ENCODE assay signal across 21 cellular contexts in genomic region chr5:136056771-136057335, GRCh38. TPM values are rescaled to one million over a fixed set of nuclear protein-coding genes. Genes with fewer than 3 reads are reported as not detected.
A peak's percentile ranks its signal among the peaks of the same experiment; 100 is the strongest.
DNase-seq lines count a peak whose midpoint lies in the region; ATAC-seq, FAIRE-seq and TF ChIP-seq lines count a peak whose summit lies in the region.
"Had no signal": no experiment of that assay in that cellular context is flagged by ENCODE, and none has a peak within 500 bp of the region (broad histone marks: within the 10 kb centered on the region; RNA-seq: fewer than 3 reads in every experiment).

No MANE protein-coding gene starts in this region.

- DNase-seq in AG04450 (ENCODE audit: low read depth, low spot score): no peak
- DNase-seq in RWPE1 (ENCODE audit: low spot score): no peak
- DNase-seq in HepG2 (ENCODE audit: low spot score): no peak
- DNase-seq in sigmoid colon: no peak
- DNase-seq in cerebellar nuclear complex (lab: John Stamatoyannopoulos, UW): no peak
- no peak for DNase-seq in endodermal cell
- no peak for DNase-seq in sciatic nerve (ENCODE audit: low spot score)
- DNase-seq: activated gamma-delta T cell treated with Interleukin-2 at 50 U/mL for 16 hours; anterior cingulate cortex; left colon; NCI-H2081; NCI-H526; PC-9; stimulated activated CD4-positive, alpha-beta T cell treated with anti-CD3 and anti-CD28 coated beads, Interleukin-4, amount 100 ng/mL, for 24 hours had no signal

- no peak for TF ChIP-seq EP300 in HepG2 (IDR thresholded peaks at IDR 0.05; ENCODE audit: low read depth in 2 of 2, low read length in 2 of 2)
- TF ChIP-seq EP300 in HepG2 (CRISPR knock-in tag; IDR thresholded peaks at IDR 0.05; ENCODE audit: borderline replicate concordance): no peak
- no peak for TF ChIP-seq EP300 in sigmoid colon (IDR thresholded peaks at IDR 0.05)

- H3K27me3 Mint-ChIP-seq in endodermal cell (ENCODE audit: insufficient read depth): peaks cover 3% of the 10 kb centered on the region

- H4K20me1 ChIP-seq in HepG2 (ENCODE audit: insufficient read depth, low read length): no peaks in the 10 kb centered on the region

- H3K36me3 ChIP-seq in HepG2 (replicated peaks in 1 of 2; ENCODE audit: control insufficient read depth in 1 of 2, insufficient read depth in 2 of 2, low read length in 2 of 2): peaks cover 30 to 55% of the 10 kb centered on the region in 2 experiments
- peaks cover 0 to 22% (median 6%) of the 10 kb centered on the region in 4 donors for H3K36me3 ChIP-seq in sigmoid colon
- H3K36me3 ChIP-seq in endodermal cell (ENCODE audit: control insufficient read depth, insufficient read depth, low read length): no peaks in the 10 kb centered on the region

- intact Hi-C loops in HepG2 (cut with micrococcal nuclease; ENCODE audit: unreplicated experiment): no loop called here
- intact Hi-C loops in sigmoid colon (cut with DNase I): loop anchor here (2.0 kb wide), 1 partner anchor 42 kb away; no protein-coding TSS in a partner anchor
- intact Hi-C loops in sciatic nerve (cut with DNase I): no loop called here

- H3K9ac ChIP-seq in HepG2 (ENCODE audit: insufficient read depth, low read depth, low read length) (0 out of 2 replicates have a peak overlapping the region, but pooled peaks have one; percentile 12), endodermal cell (ENCODE audit: extremely low read depth, low read length, poor library complexity, severe bottlenecking) (no peak overlapping the region)

- H3K4me3 Mint-ChIP-seq in endodermal cell: no peak overlapping the region
- H3K4me3 Mint-ChIP-seq: natural killer cell treated with Interleukin-12 subunit alpha and Interleukin-12 subunit beta and Interleukin-15 and Interleukin-18, amount 100 ng/mL, for 72 hours; T-helper 1 cell treated with Interleukin-12 subunit alpha and Interleukin-12 subunit beta and Interleukin-4 antibody, amounts not matched to agents 30 μg/mL and 1 μg/mL, for 36 hours had no signal

- TF ChIP-seq RAD21 in HepG2 (CRISPR knock-in tag; IDR thresholded peaks at IDR 0.05): no peak

- 92% methylated on average over 8 of the region's 8 CpGs for WGBS in HepG2 (ENCODE audit: low lambda C conversion rate)
- 90 to 92% methylated on average over 8 of the region's 8 CpGs for WGBS in sigmoid colon, 2 donors
- WGBS in endodermal cell (ENCODE audit: insufficient coverage in 1 of 2, insufficient read length in 1 of 2), 2 experiments: 91 to 94% methylated on average over 5 to 8 of the region's 8 CpGs

- H3K36me3 Mint-ChIP-seq in endodermal cell (ENCODE audit: low read depth): no peaks in the 10 kb centered on the region
- H3K36me3 Mint-ChIP-seq: natural killer cell treated with Interleukin-12 subunit alpha and Interleukin-12 subunit beta and Interleukin-15 and Interleukin-18, amount 100 ng/mL, for 72 hours had no signal

- H3K27ac ChIP-seq in AG04450 (ENCODE audit: low read depth, low read length): peak overlapping the region; percentile 98
- peak overlapping the region; percentile 72 for H3K27ac ChIP-seq in RWPE1
- peak overlapping the region; percentile 89 for H3K27ac ChIP-seq in HepG2 (ENCODE audit: extremely low read length, insufficient read depth, low read length)
- H3K27ac ChIP-seq in sigmoid colon: peak overlapping the region; percentile 77 to 93 (median 84)
- no peak overlapping the region for H3K27ac ChIP-seq in endodermal cell (ENCODE audit: low read depth, low read length)

- H3K4me3 ChIP-seq in AG04450 (ENCODE audit: low read depth, low read length) (no peak overlapping the region), HepG2 (replicated peaks in 1 of 3; ENCODE audit: insufficient read depth in 1 of 3, low read depth in 2 of 3, low read length in 3 of 3) (no peak overlapping the region), sigmoid colon (no peak overlapping the region), endodermal cell (ENCODE audit: low read length) (no peak overlapping the region)
- H3K4me3 ChIP-seq: PC-9 had no signal

- CTCF ChIA-PET in AG04450 (lab: Charles Lee): interaction anchor here (1.0 to 7.6 kb wide), 17 partner anchors 8 to 167 kb away, joined by 3 to 53 read pairs (median 4); no protein-coding TSS in a partner anchor
- CTCF ChIA-PET in RWPE1 (lab: Yijun Ruan, JAX): interaction anchor here (0.7 to 1.6 kb wide), 3 partner anchors 26 to 112 kb away, joined by 3 to 12 read pairs (median 4); no protein-coding TSS in a partner anchor
- CTCF ChIA-PET in HepG2 (lab: Yijun Ruan, JAX; ENCODE audit: low intra/inter-chr PET ratio, low total read pairs): no interaction called here

- H3K4me1 Mint-ChIP-seq in endodermal cell: peaks cover 10% of the 10 kb centered on the region

- H3K4me1 ChIP-seq in HepG2 (ENCODE audit: insufficient read depth, low read length) (peaks cover 84% of the 10 kb centered on the region), sigmoid colon (peaks cover 3 to 83% (median 58%) of the 10 kb centered on the region in 4 donors), endodermal cell (ENCODE audit: control insufficient read depth, insufficient read depth, low read length) (no peaks in the 10 kb centered on the region)

- in situ Hi-C loops in HepG2 (cut with HindIII; ENCODE audit: extremely low pct_ligation_motif_present, low pct_unique_long_range_greater_than_20kb): no loop called here

- no peaks in the 10 kb centered on the region for H3K9me3 Mint-ChIP-seq in endodermal cell
- H3K9me3 Mint-ChIP-seq: natural killer cell treated with Interleukin-12 subunit alpha and Interleukin-12 subunit beta and Interleukin-15 and Interleukin-18, amount 100 ng/mL, for 72 hours; T-helper 1 cell treated with Interleukin-12 subunit alpha and Interleukin-12 subunit beta and Interleukin-4 antibody, amounts not matched to agents 30 μg/mL and 1 μg/mL, for 36 hours had no signal

- no peak overlapping the region for H3K27ac Mint-ChIP-seq in endodermal cell
- H3K27ac Mint-ChIP-seq: natural killer cell treated with Interleukin-12 subunit alpha and Interleukin-12 subunit beta and Interleukin-15 and Interleukin-18, amount 100 ng/mL, for 72 hours; T-helper 1 cell treated with Interleukin-12 subunit alpha and Interleukin-12 subunit beta and Interleukin-4 antibody, amounts not matched to agents 30 μg/mL and 1 μg/mL, for 36 hours had no signal

- no peak for TF ChIP-seq POLR2A in HepG2 (IDR thresholded peaks at IDR 0.05; ENCODE audit: insufficient read depth in 1 of 2, low read depth in 2 of 2, low read length in 2 of 2)
- no peak for TF ChIP-seq POLR2A in sigmoid colon (IDR thresholded peaks at IDR 0.05)

- FAIRE-seq in HepG2 (lab: Jason Lieb, UNC): no peak
- FAIRE-seq: D721Med, urothelium cell line had no signal

- ATAC-seq in HepG2 (no peak), sciatic nerve (no peak), GM21717 (IDR thresholded peaks at IDR 0.05; ENCODE audit: unreplicated experiment) (no peak)
- ATAC-seq: activated CD4-positive, CD25-positive, alpha-beta regulatory T cell treated with anti-CD3 and anti-CD28 coated beads, Interleukin-2, amount 50 U/mL, for 24 hours; HCT116; left colon; natural killer cell treated with Interleukin-12 subunit alpha and Interleukin-12 subunit beta and Interleukin-15 and Interleukin-18, amount 100 ng/mL, for 72 hours had no signal

- POLR2A ChIA-PET in AG04450 (lab: Yijun Ruan, JAX): interaction anchor here (0.9 to 2.3 kb wide), 6 partner anchors 10 to 63 kb away, joined by 4 to 35 read pairs (median 6); partner anchors contain the start of gene TGFBI
- POLR2A ChIA-PET in RWPE1 (lab: Yijun Ruan, JAX; ENCODE audit: low non-redundant PET): no interaction called here
- POLR2A ChIA-PET in HepG2 (lab: Yijun Ruan, JAX): interaction anchor here (1.6 to 7.9 kb wide), 5 partner anchors 10 to 85 kb away, joined by 10 to 129 read pairs (median 13); partner anchors contain the start of gene TGFBI

- no peak for TF ChIP-seq CTCF in AG04450 (IDR thresholded peaks at IDR 0.05; ENCODE audit: low read depth, low read length)
- no peak for TF ChIP-seq CTCF in RWPE1 (conservative IDR thresholded peaks at IDR 0.05; ENCODE audit: low read depth)
- TF ChIP-seq CTCF in HepG2 (CRISPR knock-in tag; IDR thresholded peaks at IDR 0.05): no peak
- no peak for TF ChIP-seq CTCF in sigmoid colon (IDR thresholded peaks at IDR 0.05)
- no peak for TF ChIP-seq CTCF in endodermal cell (conservative IDR thresholded peaks at IDR 0.05)

- no peaks in the 10 kb centered on the region for H3K79me2 ChIP-seq in HepG2 (ENCODE audit: insufficient read depth, low read length)

- no TSS peak for BruUV-seq in HepG2 (replicated peaks; lab: Mats Ljungman, UMichigan)

- no peak overlapping the region for H2AFZ ChIP-seq in HepG2 (ENCODE audit: low read length)
- H2AFZ ChIP-seq: PC-9 had no signal

- no peak overlapping the region for H3K4me2 ChIP-seq in HepG2 (ENCODE audit: low read depth, low read length)

- no peaks in the 10 kb centered on the region for H3K27me3 ChIP-seq in AG04450 (ENCODE audit: control insufficient read depth, insufficient read depth, low read length)
- H3K27me3 ChIP-seq in HepG2 (ENCODE audit: control insufficient read depth in 1 of 2, insufficient read depth in 2 of 2, low read length in 2 of 2): no peaks in the 10 kb centered on the region
- no peaks in the 10 kb centered on the region for H3K27me3 ChIP-seq in sigmoid colon
- no peaks in the 10 kb centered on the region for H3K27me3 ChIP-seq in endodermal cell (ENCODE audit: control insufficient read depth, insufficient read depth, low read length, poor library complexity, severe bottlenecking)

- no peaks in the 10 kb centered on the region for H3K9me3 ChIP-seq in AG04450 (ENCODE audit: control insufficient read depth, insufficient read depth, low read length)
- no peaks in the 10 kb centered on the region for H3K9me3 ChIP-seq in HepG2 (ENCODE audit: low read length)
- H3K9me3 ChIP-seq in sigmoid colon: no peaks in the 10 kb centered on the region
- no peaks in the 10 kb centered on the region for H3K9me3 ChIP-seq in endodermal cell (ENCODE audit: control insufficient read depth, low read length)

RNA-seq across cellular contexts. Expression of gene TGFBI, which starts 28.1 kb away (rescaled TPM):
- polyA plus RNA-seq in AG04450 (2011; rRNA removed): 2,219 and 2,576 TPM in 2 replicates
- polyA minus RNA-seq in AG04450 (2011; rRNA and poly(A)+ RNA removed): 1,062 and 1,253 TPM in 2 replicates
- total RNA-seq in HepG2 (2016; rRNA removed; fragmentation: Illumina TruSeq; extraction: Trizol): 138 and 275 TPM in 2 replicates
- total RNA-seq in HepG2 (2016; cell fraction: cytosol; rRNA removed; fragmentation: Illumina TruSeq; extraction: Trizol; ENCODE audit: low read depth): 50.3 and 55.8 TPM in 2 replicates
- 131 and 276 TPM in 2 replicates for total RNA-seq in HepG2 (2016; cell fraction: insoluble cytoplasmic fraction; rRNA removed; fragmentation: Illumina TruSeq; extraction: Trizol)
- 113 and 131 TPM in 2 replicates for total RNA-seq in HepG2 (2016; cell fraction: membrane; rRNA removed; fragmentation: Illumina TruSeq; extraction: Trizol)
- total RNA-seq in HepG2 (2016; cell fraction: nucleus; rRNA removed; fragmentation: Illumina TruSeq; extraction: Trizol): 247 and 314 TPM in 2 replicates
- polyA plus RNA-seq in HepG2 (2011; rRNA removed): 441 and 457 TPM in 2 replicates
- 304 and 337 TPM in 2 replicates for polyA plus RNA-seq in HepG2 (2011; cell fraction: cytosol; rRNA removed)
- 658 and 897 TPM in 2 replicates for polyA plus RNA-seq in HepG2 (2011; cell fraction: nucleus; rRNA removed)
- polyA plus RNA-seq in HepG2 (2012): 309 and 371 TPM in 2 replicates
- polyA plus RNA-seq in HepG2 (2016; cell fraction: cytosol; fragmentation: Illumina TruSeq; extraction: Trizol; ENCODE audit: low read depth): 43.1 and 46.7 TPM in 2 replicates
- 120 and 134 TPM in 2 replicates for polyA plus RNA-seq in HepG2 (2016; cell fraction: insoluble cytoplasmic fraction; fragmentation: Illumina TruSeq; extraction: Trizol; ENCODE audit: low read depth)
- polyA plus RNA-seq in HepG2 (2016; cell fraction: membrane; fragmentation: Illumina TruSeq; extraction: Trizol; ENCODE audit: low read depth): 83.1 and 98.3 TPM in 2 replicates
- polyA plus RNA-seq in HepG2 (2016; cell fraction: nucleus; fragmentation: Illumina TruSeq; extraction: Trizol; ENCODE audit: insufficient read depth, low read depth): 385 and 414 TPM in 2 replicates
- polyA minus RNA-seq in HepG2 (2011; rRNA and poly(A)+ RNA removed; ENCODE audit: low replicate concordance): 25.5 and 364 TPM in 2 replicates
- polyA minus RNA-seq in HepG2 (2011; cell fraction: cytosol; rRNA and poly(A)+ RNA removed): 249 and 302 TPM in 2 replicates
- polyA minus RNA-seq in HepG2 (2011; cell fraction: nucleus; rRNA and poly(A)+ RNA removed): 204 and 216 TPM in 2 replicates
- 100 to 1,000 TPM in 2 of 4 donors, 10 to 100 TPM in 2; 49.2 to 178 (median 91.6) TPM for total RNA-seq in sigmoid colon
- polyA plus RNA-seq in sigmoid colon: 100 to 1,000 TPM in 1 of 3 donors, 10 to 100 TPM in 2; 48.6 to 106 (median 65.3) TPM
- 1 to 10 TPM; 2.8 to 4.9 TPM for total RNA-seq in endodermal cell
- 40.8 TPM for polyA plus RNA-seq in endodermal cell (2013, experiment 1 of 2)
- 59.6 TPM for polyA plus RNA-seq in endodermal cell (2013, experiment 2 of 2)
- total RNA-seq in sciatic nerve: 232 TPM
- total RNA-seq: natural killer cell treated with Interleukin-12 subunit alpha and Interleukin-12 subunit beta and Interleukin-15 and Interleukin-18, amount 100 ng/mL, for 72 hours had no signal

Comparison
In these comparisons a context has a peak if more than half of its experiments do, and no peak if none do; other contexts are left out.
1. RNA of gene TGFBI, which starts 28.1 kb away (total RNA-seq): 50.3 to 314 TPM in HepG2, 232 TPM in sciatic nerve (single experiment) and 49.2 to 178 TPM in sigmoid colon; 2.8 to 4.9 TPM in endodermal cell; every median in the first group is over 4 times any median in the second.